Comparison of ENCODE assay signal across 9 cellular contexts in the genomic region with DNA sequence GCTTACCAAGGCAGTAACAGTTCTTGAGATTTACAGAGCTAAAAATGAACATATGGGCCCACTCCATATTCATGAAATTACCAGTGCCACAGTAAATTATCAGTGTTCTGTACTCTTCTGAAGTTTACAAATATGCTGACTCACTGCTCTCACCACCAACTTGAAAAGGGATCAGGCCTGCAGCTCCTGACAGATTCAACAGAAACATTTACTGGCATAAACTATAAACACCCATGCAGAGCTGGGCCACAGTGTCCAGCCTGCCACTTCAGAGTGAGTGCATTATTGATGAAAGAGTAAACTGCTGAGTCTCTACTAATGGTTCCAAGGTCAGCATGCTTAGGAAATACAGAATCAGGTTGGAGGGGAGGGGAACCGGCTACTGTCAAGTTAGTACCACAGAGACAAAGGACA.
DNase-seq lines count a peak whose midpoint lies in the region; ATAC-seq and TF ChIP-seq lines count a peak whose summit lies in the region.
"Had no signal": no experiment of that assay in that cellular context is flagged by ENCODE, and none has a peak within 500 bp of the region (broad histone marks: within the 10 kb centered on the region; RNA-seq: fewer than 3 reads in every experiment).

No MANE protein-coding gene starts in this region.

- H3K9me3 ChIP-seq in ascending aorta = no peaks in the 10 kb centered on the region

- CTCF ChIA-PET in activated naive CD4-positive, alpha-beta T cell treated with anti-CD3 and anti-CD28 coated beads, Interleukin-2, amount 10 ng/mL, durations not matched to agents 7 days and 5 days (lab: Charles Lee) = interaction anchor here (1.7 kb wide), 1 partner anchor 10 kb away, joined by 7 read pairs; no protein-coding TSS in a partner anchor

- peak overlapping the region; percentile 35 for H3K27ac Mint-ChIP-seq in activated naive CD4-positive, alpha-beta T cell treated with anti-CD3 and anti-CD28 coated beads, Interleukin-2, amount 10 ng/mL, durations not matched to agents 7 days and 5 days
- H3K27ac Mint-ChIP-seq in type B pancreatic cell = peak overlapping the region; percentile 90

- no peak overlapping the region for H3K4me3 ChIP-seq in H7 (ENCODE audit: insufficient read depth, low read depth, low read length)
- H3K4me3 ChIP-seq in ascending aorta = no peak overlapping the region

- peaks cover 0 to 4% of the 10 kb centered on the region in 2 donors for H3K4me1 ChIP-seq in ascending aorta

- H3K4me1 Mint-ChIP-seq in activated naive CD4-positive, alpha-beta T cell treated with anti-CD3 and anti-CD28 coated beads, Interleukin-2, amount 10 ng/mL, durations not matched to agents 7 days and 5 days = peaks cover 13% of the 10 kb centered on the region
- H3K4me1 Mint-ChIP-seq in type B pancreatic cell (ENCODE audit: unreplicated experiment) = peaks cover 41% of the 10 kb centered on the region

- H3K27ac ChIP-seq in layer of hippocampus (ENCODE audit: low read depth, low read length) (peak overlapping the region; percentile 14), ascending aorta (no peak overlapping the region)

- intact Hi-C loops in ascending aorta (cut with DNase I) = no loop called here

- H3K27me3 Mint-ChIP-seq in activated naive CD4-positive, alpha-beta T cell treated with anti-CD3 and anti-CD28 coated beads, Interleukin-2, amount 10 ng/mL, durations not matched to agents 7 days and 5 days = no peaks in the 10 kb centered on the region
- no peaks in the 10 kb centered on the region for H3K27me3 Mint-ChIP-seq in type B pancreatic cell

- no peak for DNase-seq in activated naive CD4-positive, alpha-beta T cell treated with anti-CD3 and anti-CD28 coated beads, Interleukin-2, amount 10 ng/mL, durations not matched to agents 7 days and 5 days
- no peak for DNase-seq in activated naive CD4-positive, alpha-beta T cell (lab: John Stamatoyannopoulos, UW)
- DNase-seq in amniotic epithelial cell (ENCODE audit: low read depth) (peak; percentile 83), type B pancreatic cell (ENCODE audit: extremely low spot score, unreplicated experiment) (no peak), H7 (no peak), ascending aorta (ENCODE audit: low spot score in 2 of 2) (no peak)
- DNase-seq: stimulated activated CD8-positive, alpha-beta memory T cell treated with anti-CD3 and anti-CD28 coated beads, Interleukin-4, amount 100 ng/mL, for 48 hours had no signal

- ATAC-seq in HG02798 (IDR thresholded peaks at IDR 0.05; ENCODE audit: poor library complexity, unreplicated experiment) = no peak

- no peaks in the 10 kb centered on the region for H3K27me3 ChIP-seq in layer of hippocampus (ENCODE audit: control insufficient read depth, insufficient read depth, low read length)
- H3K27me3 ChIP-seq in H7 (ENCODE audit: control insufficient read depth, insufficient read depth, low read length) = no peaks in the 10 kb centered on the region
- no peaks in the 10 kb centered on the region for H3K27me3 ChIP-seq in ascending aorta

- H3K9me3 Mint-ChIP-seq in activated naive CD4-positive, alpha-beta T cell treated with anti-CD3 and anti-CD28 coated beads, Interleukin-2, amount 10 ng/mL, durations not matched to agents 7 days and 5 days = no peaks in the 10 kb centered on the region
- no peaks in the 10 kb centered on the region for H3K9me3 Mint-ChIP-seq in type B pancreatic cell

- TF ChIP-seq CTCF in type B pancreatic cell (conservative IDR thresholded peaks at IDR 0.05) (no peak), ascending aorta (IDR thresholded peaks at IDR 0.05) (no peak)

- 0 out of 2 replicates have a peak, but pooled peaks cover 3% of the 10 kb centered on the region for H3K36me3 ChIP-seq in H7 (replicated peaks; ENCODE audit: control insufficient read depth, insufficient read depth, low read length)
- peaks cover 0 to 19% of the 10 kb centered on the region in 2 donors for H3K36me3 ChIP-seq in ascending aorta

- H3K4me3 Mint-ChIP-seq in activated naive CD4-positive, alpha-beta T cell treated with anti-CD3 and anti-CD28 coated beads, Interleukin-2, amount 10 ng/mL, durations not matched to agents 7 days and 5 days = no peak overlapping the region
- H3K4me3 Mint-ChIP-seq in type B pancreatic cell = no peak overlapping the region

- peaks cover 19% of the 10 kb centered on the region for H3K36me3 Mint-ChIP-seq in activated naive CD4-positive, alpha-beta T cell treated with anti-CD3 and anti-CD28 coated beads, Interleukin-2, amount 10 ng/mL, durations not matched to agents 7 days and 5 days
- peaks cover 21% of the 10 kb centered on the region for H3K36me3 Mint-ChIP-seq in type B pancreatic cell
